Comparison of ENCODE assay signal across 19 cellular contexts in genomic region chr10:100886946-100887345, GRCh38. TPM values are rescaled to one million over a fixed set of nuclear protein-coding genes. Genes with fewer than 3 reads are reported as not detected.
DNase-seq lines count a peak whose midpoint lies in the region; ATAC-seq, FAIRE-seq and TF ChIP-seq lines count a peak whose summit lies in the region.
"Had no signal": no experiment of that assay in that cellular context is flagged by ENCODE, and none has a peak within 500 bp of the region (broad histone marks: within the 10 kb centered on the region; RNA-seq: fewer than 3 reads in every experiment).

No MANE protein-coding gene starts in this region.

- H3K9ac ChIP-seq in adipocyte (ENCODE audit: low read length) = no peak overlapping the region

- peak; percentile 30 for DNase-seq in adipocyte (ENCODE audit: low read depth)
- DNase-seq in Right ventricle myocardium superior = peak; percentile 70
- DNase-seq in mucosa of gallbladder (ENCODE audit: low spot score) = peak; percentile 14
- peak; percentile 31 for DNase-seq in upper lobe of right lung
- no peak for DNase-seq in activated CD4-positive, alpha-beta T cell treated with anti-CD3 and anti-CD28 coated beads, Interleukin-2, amount 50 U/mL, for 48 hours
- no peak for DNase-seq in RCC 7860 (ENCODE audit: low spot score)
- DNase-seq in HCEC 1CT = no peak
- DNase-seq: activated CD8-positive, alpha-beta T cell treated with anti-CD3 and anti-CD28 coated beads for 36 hours; activated T-cell treated with anti-CD3 and anti-CD28 coated beads, Interleukin-2, amount 50 U/mL, for 72 hours; Calu3; mesendoderm; NCI-H2029 treated with DMSO at 0.1 percent for 48 hours; NCI-H526 treated with DMSO at 0.1 percent for 48 hours; retina; stimulated activated CD4-positive, alpha-beta T cell treated with anti-CD3 and anti-CD28 coated beads, Interleukin-2, amount 100 ng/mL, for 24 hours; stimulated activated naive CD8-positive, alpha-beta T cell treated with anti-CD3 and anti-CD28 coated beads, Interleukin-15, amount 100 ng/mL, for 72 hours had no signal

- TF ChIP-seq CTCF in upper lobe of right lung (IDR thresholded peaks at IDR 0.05) = no peak

- FAIRE-seq in RCC 7860 (lab: Jason Lieb, UNC) = no peak

- H3K9me3 ChIP-seq in adipocyte (ENCODE audit: control insufficient read depth, low read length) (no peaks in the 10 kb centered on the region), upper lobe of right lung (no peaks in the 10 kb centered on the region)
- H3K9me3 ChIP-seq: HAP-1, SJSA1, vagina had no signal

- H3K4me3 ChIP-seq in adipocyte (ENCODE audit: low read length) (no peak overlapping the region), upper lobe of right lung (no peak overlapping the region)
- H3K4me3 ChIP-seq: HAP-1, SJSA1, vagina had no signal

- H3K36me3 ChIP-seq in adipocyte (ENCODE audit: control insufficient read depth, insufficient read depth, low read length, severe bottlenecking) = no peaks in the 10 kb centered on the region
- no peaks in the 10 kb centered on the region for H3K36me3 ChIP-seq in upper lobe of right lung
- H3K36me3 ChIP-seq: HAP-1, SJSA1, vagina had no signal

- intact Hi-C loops in Right ventricle myocardium superior (cut with DNase I) (no loop called here), upper lobe of right lung (cut with DNase I) (no loop called here)

- peaks cover 28% of the 10 kb centered on the region for H3K4me1 ChIP-seq in adipocyte (ENCODE audit: control insufficient read depth, insufficient read depth, low read length)
- H3K4me1 ChIP-seq in upper lobe of right lung = peaks cover 10% of the 10 kb centered on the region
- H3K4me1 ChIP-seq: vagina had no signal

- ATAC-seq in Right ventricle myocardium superior (ENCODE audit: poor library complexity) (peak; percentile 79), upper lobe of right lung (no peak)
- ATAC-seq: activated CD8-positive, alpha-beta T cell treated with anti-CD3 and anti-CD28 coated beads for 36 hours; activated T-cell treated with anti-CD3 and anti-CD28 coated beads, Interleukin-2, amount 50 U/mL, for 72 hours; stimulated activated naive CD8-positive, alpha-beta T cell treated with anti-CD3 and anti-CD28 coated beads, Interleukin-15, amount 100 ng/mL, for 72 hours had no signal

- H3K27ac ChIP-seq in upper lobe of right lung = peak overlapping the region; percentile 24
- H3K27ac ChIP-seq: SJSA1, vagina had no signal

- H3K27me3 ChIP-seq in adipocyte (replicated peaks; ENCODE audit: control insufficient read depth, insufficient read depth, low read length) = peaks cover 4% of the 10 kb centered on the region
- no peaks in the 10 kb centered on the region for H3K27me3 ChIP-seq in upper lobe of right lung
- H3K27me3 ChIP-seq: SJSA1, vagina had no signal

RNA-seq across cellular contexts. Expression of gene SLF2, which starts 25.8 kb away (rescaled TPM):
- 15.0 TPM for total RNA-seq in Right ventricle myocardium superior
- total RNA-seq in mucosa of gallbladder = 26.1 TPM
- total RNA-seq in upper lobe of right lung = 32.9 TPM

Comparison
In these comparisons a context has a peak if more than half of its experiments do, and no peak if none do; other contexts are left out.
1. DNase-seq: peak in adipocyte (single experiment), Right ventricle myocardium superior (single experiment), mucosa of gallbladder (single experiment) and upper lobe of right lung (single experiment); none in activated CD4-positive, alpha-beta T cell treated with anti-CD3 and anti-CD28 coated beads, Interleukin-2, amount 50 U/mL, for 48 hours (0 of 2), RCC 7860 (single experiment) and HCEC 1CT (single experiment).